12 cellular contexts compared by ENCODE assay signal in genomic region chr7:116628971-116629586, GRCh38. TPM values are rescaled to one million over a fixed set of nuclear protein-coding genes. Genes with fewer than 3 reads are reported as not detected.
DNase-seq lines count a peak whose midpoint lies in the region; ATAC-seq and TF ChIP-seq lines count a peak whose summit lies in the region.
"Had no signal": no experiment of that assay in that cellular context is flagged by ENCODE, and none has a peak within 500 bp of the region (broad histone marks: within the 10 kb centered on the region; RNA-seq: fewer than 3 reads in every experiment).

No MANE protein-coding gene starts in this region.

- no peak overlapping the region for H2AK5ac ChIP-seq in mesendoderm (ENCODE audit: low read length)

- no peaks in the 10 kb centered on the region for H3K36me3 ChIP-seq in OCI-LY3 (replicated peaks; ENCODE audit: low read depth, low read length)
- H3K36me3 ChIP-seq in transverse colon, result no peaks in the 10 kb centered on the region
- H3K36me3 ChIP-seq in mesendoderm (ENCODE audit: control insufficient read depth, insufficient read depth, low read length), result no peaks in the 10 kb centered on the region
- H3K36me3 ChIP-seq: Peyer's patch had no signal

- TF ChIP-seq POLR2A in transverse colon (IDR thresholded peaks at IDR 0.05), result no peak

- no peak for TF ChIP-seq CTCF in OCI-LY3 (IDR thresholded peaks at IDR 0.05; ENCODE audit: low read depth, low read length)
- no peak for TF ChIP-seq CTCF in transverse colon (IDR thresholded peaks at IDR 0.05)

- H3K4me2 ChIP-seq in OCI-LY3 (ENCODE audit: low read length), result peak overlapping the region; percentile 74
- no peak overlapping the region for H3K4me2 ChIP-seq in mesendoderm (ENCODE audit: low read length)

- peak overlapping the region; percentile 51; the same call in 1 of the 2 replicates for H2AFZ ChIP-seq in OCI-LY3 (ENCODE audit: low read depth, low read length)

- H3K56ac ChIP-seq in mesendoderm (ENCODE audit: low read length), result no peak overlapping the region

- H4K20me1 ChIP-seq in OCI-LY3 (ENCODE audit: insufficient read depth, low read length), result no peaks in the 10 kb centered on the region

- no peak overlapping the region for H2BK120ac ChIP-seq in mesendoderm (ENCODE audit: low read depth, low read length)

- no peak overlapping the region for H4K5ac ChIP-seq in mesendoderm (ENCODE audit: low read length)

- no peak overlapping the region for H2BK15ac ChIP-seq in mesendoderm (replicated peaks; ENCODE audit: low read depth)

- H3K23ac ChIP-seq in mesendoderm (ENCODE audit: low read length), result no peak overlapping the region

- intact Hi-C loops in transverse colon (cut with DNase I; ENCODE audit: low total_unique reads), result no loop called here

- H3K79me2 ChIP-seq in OCI-LY3 (ENCODE audit: low read length) (peaks cover 5% of the 10 kb centered on the region; the same call in 1 of the 2 replicates), mesendoderm (ENCODE audit: control insufficient read depth, insufficient read depth, low read length) (no peaks in the 10 kb centered on the region)

- no peak for TF ChIP-seq EP300 in transverse colon (IDR thresholded peaks at IDR 0.05; ENCODE audit: low read depth)

- no peak overlapping the region for H3K4ac ChIP-seq in mesendoderm (ENCODE audit: low read depth, low read length)

- DNase-seq in lung microvascular endothelial cell (ENCODE audit: low read depth in 2 of 2) (peak; percentile 54), transverse colon (peak; percentile 42), NCI-H187 (lab: John Stamatoyannopoulos, UW) (no peak), mesendoderm (no peak)
- DNase-seq: activated CD4-positive, alpha-beta T cell treated with anti-CD3 and anti-CD28 coated beads, Interleukin-2, amount 50 U/mL, for 1 hour; EL; midbrain; NCI-H187 treated with DMSO at 0.1 percent for 48 hours had no signal

- H3K79me1 ChIP-seq in mesendoderm (ENCODE audit: low read length), result no peaks in the 10 kb centered on the region

- H3K9ac ChIP-seq in OCI-LY3 (ENCODE audit: low read length) (peak overlapping the region; percentile 80), mesendoderm (ENCODE audit: low read length) (no peak overlapping the region)

- no peaks in the 10 kb centered on the region for H3K27me3 ChIP-seq in OCI-LY3 (ENCODE audit: low read depth, low read length)
- no peaks in the 10 kb centered on the region for H3K27me3 ChIP-seq in transverse colon
- no peaks in the 10 kb centered on the region for H3K27me3 ChIP-seq in mesendoderm (ENCODE audit: insufficient read depth, low read length, poor library complexity)
- H3K27me3 ChIP-seq: Peyer's patch had no signal

- no peak overlapping the region for H2BK5ac ChIP-seq in mesendoderm (ENCODE audit: low read length)

- H3K27ac ChIP-seq in OCI-LY3 (ENCODE audit: low read length) (peak overlapping the region; percentile 99), transverse colon (peak overlapping the region; percentile 38 to 68 (median 59)), mesendoderm (ENCODE audit: low read depth, low read length) (no peak overlapping the region)

- H3K4me3 ChIP-seq in OCI-LY3 (ENCODE audit: low read length), result peak overlapping the region; percentile 34
- H3K4me3 ChIP-seq in transverse colon, result no peak overlapping the region
- H3K4me3 ChIP-seq in mesendoderm (ENCODE audit: low read length), result no peak overlapping the region
- H3K4me3 ChIP-seq: Peyer's patch had no signal

- in situ Hi-C loops in transverse colon (cut with MboI; ENCODE audit: low pct_ligation_motif_present in 1 of 4, low pct_unique_long_range_greater_than_20kb in 1 of 4, low sequenced_read_pairs in 3 of 4), result no loop called here

- no peak overlapping the region for H3K18ac ChIP-seq in mesendoderm (ENCODE audit: low read length)

- H3K4me1 ChIP-seq in OCI-LY3 (ENCODE audit: low read length) (peaks cover 81% of the 10 kb centered on the region), transverse colon (peaks cover 0 to 33% (median 17%) of the 10 kb centered on the region in 4 donors), mesendoderm (ENCODE audit: control insufficient read depth, low read depth, low read length) (no peaks in the 10 kb centered on the region)

- ATAC-seq in esophagus mucosa (peak; percentile 36), HG03521 (IDR thresholded peaks at IDR 0.05; ENCODE audit: unreplicated experiment) (no peak)

- H3K9me3 ChIP-seq in OCI-LY3 (ENCODE audit: insufficient read depth, low read length) (no peaks in the 10 kb centered on the region), transverse colon (no peaks in the 10 kb centered on the region)
- H3K9me3 ChIP-seq: Peyer's patch had no signal

- WGBS in transverse colon (ENCODE audit: low coverage in 1 of 2), 2 donors, result 20 to 23% methylated on average over 3 of the region's 3 CpGs
- WGBS in mesendoderm (ENCODE audit: extremely low coverage, insufficient coverage, low lambda C conversion rate), result no CpG with 5 or more reads among the region's 3 CpGs

- H4K8ac ChIP-seq in mesendoderm (ENCODE audit: low read depth, low read length), result no peak overlapping the region

RNA-seq across cellular contexts. Expression of gene MET, which starts 42.9 kb away (rescaled TPM):
- total RNA-seq in esophagus mucosa, result 10.4 TPM
- 28.0 and 49.3 TPM in 2 replicates for total RNA-seq in lung microvascular endothelial cell
- total RNA-seq in transverse colon, result 10 to 100 TPM in 3 of 4 donors, 1 to 10 TPM in 1; 6.4 to 35.5 (median 20.3) TPM
- polyA plus RNA-seq in mesendoderm (2013, experiment 1 of 2), result 4.0 TPM
- 3.7 TPM for polyA plus RNA-seq in mesendoderm (2013, experiment 2 of 2)

Comparison
In these comparisons a context has a peak if more than half of its experiments do, and no peak if none do; other contexts are left out.
1. DNase-seq: peak in lung microvascular endothelial cell (2 of 2) and transverse colon (single experiment); none in NCI-H187 (0 of 2) and mesendoderm (single experiment).